ENCODE assay signal across 8 cellular contexts in genomic region chr1:44714944-44715571, GRCh38. TPM values are rescaled to one million over a fixed set of nuclear protein-coding genes. Genes with fewer than 3 reads are reported as not detected.
DNase-seq lines count a peak whose midpoint lies in the region; ATAC-seq and TF ChIP-seq lines count a peak whose summit lies in the region.

No MANE protein-coding gene starts in this region.

- intact Hi-C loops in sciatic nerve (cut with DNase I): loop anchor here (10.0 kb wide), 1 partner anchor 70 kb away; the partner anchor contains the start of gene BEST4

- H3K4me1 ChIP-seq in BLaER1 (peaks cover 59% of the 10 kb centered on the region), right atrium auricular region (peaks cover 0 to 6% of the 10 kb centered on the region in 2 donors)

- H3K36me3 ChIP-seq in BLaER1: no peaks in the 10 kb centered on the region
- H3K36me3 ChIP-seq in right atrium auricular region: no peaks in the 10 kb centered on the region

- H3K4me2 ChIP-seq in BLaER1: peak overlapping the region; percentile 42

- H3K9ac ChIP-seq in BLaER1: no peak overlapping the region

- H3K27ac ChIP-seq in BLaER1: no peak overlapping the region
- no peak overlapping the region for H3K27ac ChIP-seq in right atrium auricular region

- DNase-seq in NCI-H1694 (lab: John Stamatoyannopoulos, UW) (peak; percentile 68), T follicular helper cell (ENCODE audit: low read depth) (peak; percentile 53), anterior cingulate cortex (lab: John Stamatoyannopoulos, UW) (peak in 51 of 58 donors; percentile 11 to 72 (median 39)), right atrium auricular region (ENCODE audit: low spot score) (peak; percentile 81), sciatic nerve (ENCODE audit: low spot score) (no peak)

- H3K9me3 ChIP-seq in BLaER1 (no peaks in the 10 kb centered on the region), right atrium auricular region (no peaks in the 10 kb centered on the region)

- H3K27me3 ChIP-seq in BLaER1: no peaks in the 10 kb centered on the region
- no peaks in the 10 kb centered on the region for H3K27me3 ChIP-seq in right atrium auricular region

- no peaks in the 10 kb centered on the region for H4K20me1 ChIP-seq in BLaER1

- H3K4me3 ChIP-seq in BLaER1: no peak overlapping the region
- no peak overlapping the region for H3K4me3 ChIP-seq in right atrium auricular region

- ATAC-seq in GM21390 (IDR thresholded peaks at IDR 0.05; ENCODE audit: unreplicated experiment): peak; percentile 48
- ATAC-seq in sciatic nerve: peak; percentile 83
- ATAC-seq in GM21381 (IDR thresholded peaks at IDR 0.05; ENCODE audit: unreplicated experiment): no peak

- TF ChIP-seq CTCF in right atrium auricular region (IDR thresholded peaks at IDR 0.05): peak; percentile 90 to 91

RNA-seq across cellular contexts. Expression of gene RNU5D-1, which starts 15.9 kb away (rescaled TPM):
- total RNA-seq in right atrium auricular region (not detected), sciatic nerve (not detected)

RNA-seq across cellular contexts. Expression of gene KIF2C, which starts 24.6 kb away (rescaled TPM):
- 1 to 10 TPM in 1 of 2 donors, under 1 TPM in 1; 0.67 to 1.3 TPM for total RNA-seq in right atrium auricular region
- total RNA-seq in sciatic nerve: 1.2 TPM

RNA-seq across cellular contexts. Expression of gene ARMH1, which starts 40.5 kb away (rescaled TPM):
- total RNA-seq in right atrium auricular region (1 to 10 TPM in 1 of 2 donors, under 1 TPM in 1; 0.19 to 5.2 TPM), sciatic nerve (3.9 TPM)

RNA-seq across cellular contexts. Expression of gene TMEM53, which starts 40.8 kb away (rescaled TPM):
- total RNA-seq in right atrium auricular region (10 to 100 TPM in 1 of 2 donors, 1 to 10 TPM in 1; 8.3 to 13.1 TPM), sciatic nerve (12.5 TPM)
